Comparison of ENCODE assay signal across 9 cellular contexts in the genomic region with DNA sequence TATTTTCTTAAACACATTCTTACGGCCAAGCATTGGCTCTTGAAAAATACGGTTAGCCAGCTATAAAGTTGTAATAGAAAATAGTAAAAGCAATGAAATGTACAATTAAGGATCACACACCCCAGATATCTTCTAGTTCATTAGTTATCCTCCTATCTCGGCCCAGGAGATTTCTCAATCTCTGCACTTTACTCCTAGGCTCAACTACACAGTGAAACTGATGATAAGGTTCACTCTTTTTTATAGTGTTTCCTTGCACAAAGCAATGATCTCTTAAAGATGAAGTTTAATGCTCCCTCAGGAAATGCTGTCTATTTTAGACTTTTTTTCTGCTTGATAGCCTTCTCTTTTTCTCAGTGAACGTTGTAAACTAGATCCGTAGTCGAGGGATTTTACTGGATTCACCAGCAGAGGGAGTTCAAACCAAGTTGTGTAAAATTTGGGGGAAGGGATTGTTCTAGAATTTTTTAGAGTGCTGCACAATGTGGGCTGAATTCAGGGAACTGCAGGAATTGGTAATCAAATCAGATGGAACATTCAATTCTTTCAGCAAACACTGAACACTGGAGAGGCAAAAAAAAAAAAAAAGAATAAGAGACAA.
DNase-seq lines count a peak whose midpoint lies in the region; ATAC-seq, FAIRE-seq and TF ChIP-seq lines count a peak whose summit lies in the region.
"Had no signal": no experiment of that assay in that cellular context is flagged by ENCODE, and none has a peak within 500 bp of the region (broad histone marks: within the 10 kb centered on the region; RNA-seq: fewer than 3 reads in every experiment).

No MANE protein-coding gene starts in this region.

- DNase-seq in left ventricle myocardium inferior (no peak), Right ventricle myocardium inferior (ENCODE audit: missing footprints) (no peak), OCI-M1 (lab: John Stamatoyannopoulos, UW) (peak; percentile 46), foreskin fibroblast (peak; percentile 10 to 58), upper lobe of right lung (no peak), GM19239 (ENCODE audit: insufficient read length, low spot score) (no peak), psoas muscle (no peak)
- DNase-seq in activated effector memory CD4-positive, alpha-beta T cell treated with Interleukin-2 at 50 U/mL for 16 hours = no peak
- DNase-seq: stimulated activated CD4-positive, alpha-beta T cell treated with anti-CD3 and anti-CD28 coated beads, Interleukin-12 subunit alpha, Interleukin-12 subunit beta, amount 100 ng/mL, for 4 hours had no signal

- H3K36me3 ChIP-seq in left ventricle myocardium inferior = no peaks in the 10 kb centered on the region
- no peaks in the 10 kb centered on the region for H3K36me3 ChIP-seq in upper lobe of right lung
- no peaks in the 10 kb centered on the region for H3K36me3 ChIP-seq in psoas muscle (ENCODE audit: insufficient read depth in 1 of 2, low read depth in 1 of 2)

- H3K27me3 ChIP-seq in left ventricle myocardium inferior (ENCODE audit: low read depth) = no peaks in the 10 kb centered on the region
- H3K27me3 ChIP-seq in upper lobe of right lung = no peaks in the 10 kb centered on the region
- no peaks in the 10 kb centered on the region for H3K27me3 ChIP-seq in psoas muscle (ENCODE audit: insufficient read depth in 3 of 3, low read length in 2 of 3)

- WGBS in psoas muscle, 3 donors = 53 to 55% (median 54%) methylated on average over 6 of the region's 6 CpGs

- ATAC-seq in Right ventricle myocardium inferior (no peak), upper lobe of right lung (no peak), psoas muscle (no peak)

- H3K4me1 ChIP-seq in left ventricle myocardium inferior = no peaks in the 10 kb centered on the region
- H3K4me1 ChIP-seq in upper lobe of right lung = no peaks in the 10 kb centered on the region
- H3K4me1 ChIP-seq in psoas muscle = no peaks in the 10 kb centered on the region

- TF ChIP-seq CTCF in left ventricle myocardium inferior (IDR thresholded peaks at IDR 0.05; ENCODE audit: borderline replicate concordance) (peak; percentile 40), foreskin fibroblast (IDR thresholded peaks at IDR 0.05; ENCODE audit: low read depth, low read length) (peak; percentile 59), upper lobe of right lung (IDR thresholded peaks at IDR 0.05) (peak; percentile 31), psoas muscle (IDR thresholded peaks at IDR 0.05) (no peak)

- intact Hi-C loops in left ventricle myocardium inferior (cut with micrococcal nuclease) = no loop called here
- intact Hi-C loops in Right ventricle myocardium inferior (cut with DNase I) = no loop called here
- intact Hi-C loops in upper lobe of right lung (cut with DNase I) = no loop called here
- intact Hi-C loops in psoas muscle (cut with DNase I) = no loop called here

- no peaks in the 10 kb centered on the region for H3K9me3 ChIP-seq in left ventricle myocardium inferior (replicated peaks)
- H3K9me3 ChIP-seq in upper lobe of right lung = no peaks in the 10 kb centered on the region
- no peaks in the 10 kb centered on the region for H3K9me3 ChIP-seq in psoas muscle

- H3K4me3 ChIP-seq in left ventricle myocardium inferior (no peak overlapping the region), foreskin fibroblast (ENCODE audit: low read depth in 1 of 2, low read length in 2 of 2) (no peak overlapping the region), upper lobe of right lung (no peak overlapping the region), psoas muscle (no peak overlapping the region)

- FAIRE-seq in GM19239 (lab: Jason Lieb, UNC) = no peak

- no peak overlapping the region for H3K27ac ChIP-seq in left ventricle myocardium inferior (replicated peaks)
- H3K27ac ChIP-seq in upper lobe of right lung = no peak overlapping the region
- no peak overlapping the region for H3K27ac ChIP-seq in psoas muscle

Comparison
In these comparisons a context has a peak if more than half of its experiments do, and no peak if none do; other contexts are left out.
1. DNase-seq: peak in OCI-M1 (single experiment) and foreskin fibroblast (2 of 2); none in left ventricle myocardium inferior (single experiment), Right ventricle myocardium inferior (single experiment), upper lobe of right lung (single experiment), GM19239 (single experiment), activated effector memory CD4-positive, alpha-beta T cell treated with Interleukin-2 at 50 U/mL for 16 hours (single experiment) and psoas muscle (0 of 2).